1 cellular context compared by ENCODE assay signal in genomic region chr16:81446318-81447275, GRCh38.
TF ChIP-seq lines count a peak whose summit lies in the region.

No MANE protein-coding gene starts in this region.

TF ChIP-seq in HepG2, 621 proteins besides CTCF, POLR2A, EP300 and RAD21 (continued from another document and continues in another):
- peak; percentile 34; the same call in 1 of the 2 replicates for TF ChIP-seq HDAC2 (CRISPR knock-in tag; IDR thresholded peaks at IDR 0.05)
- no peak for TF ChIP-seq ZSCAN31 (CRISPR knock-in tag; IDR thresholded peaks at IDR 0.05; ENCODE audit: low read depth)
- TF ChIP-seq HIVEP1 (CRISPR knock-in tag; IDR thresholded peaks at IDR 0.05) = 0 out of 2 replicates have a peak, but pooled peaks have one; percentile 17
- TF ChIP-seq MED1 (CRISPR knock-in tag; IDR thresholded peaks at IDR 0.05) = peak; percentile 33; the same call in 1 of the 2 replicates
- TF ChIP-seq, protein P1, sequence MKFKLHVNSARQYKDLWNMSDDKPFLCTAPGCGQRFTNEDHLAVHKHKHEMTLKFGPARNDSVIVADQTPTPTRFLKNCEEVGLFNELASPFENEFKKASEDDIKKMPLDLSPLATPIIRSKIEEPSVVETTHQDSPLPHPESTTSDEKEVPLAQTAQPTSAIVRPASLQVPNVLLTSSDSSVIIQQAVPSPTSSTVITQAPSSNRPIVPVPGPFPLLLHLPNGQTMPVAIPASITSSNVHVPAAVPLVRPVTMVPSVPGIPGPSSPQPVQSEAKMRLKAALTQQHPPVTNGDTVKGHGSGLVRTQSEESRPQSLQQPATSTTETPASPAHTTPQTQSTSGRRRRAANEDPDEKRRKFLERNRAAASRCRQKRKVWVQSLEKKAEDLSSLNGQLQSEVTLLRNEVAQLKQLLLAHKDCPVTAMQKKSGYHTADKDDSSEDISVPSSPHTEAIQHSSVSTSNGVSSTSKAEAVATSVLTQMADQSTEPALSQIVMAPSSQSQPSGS (CRISPR knock-in tag; IDR thresholded peaks at IDR 0.05) = no peak; the same call in 1 of the 2 replicates
- TF ChIP-seq KMT2B (CRISPR knock-in tag; IDR thresholded peaks at IDR 0.05) = peak; percentile 17; the same call in 1 of the 2 replicates
- TF ChIP-seq GPN1 (CRISPR knock-in tag; IDR thresholded peaks at IDR 0.05; ENCODE audit: borderline replicate concordance) = no peak
- no peak for TF ChIP-seq NR0B2 (CRISPR knock-in tag; IDR thresholded peaks at IDR 0.05)
- no peak for TF ChIP-seq ZNF839 (CRISPR knock-in tag; IDR thresholded peaks at IDR 0.05; ENCODE audit: borderline replicate concordance)
- TF ChIP-seq RFXANK (CRISPR knock-in tag; IDR thresholded peaks at IDR 0.05) = no peak
- TF ChIP-seq EEA1 (CRISPR knock-in tag; IDR thresholded peaks at IDR 0.05; ENCODE audit: borderline replicate concordance) = no peak
- 0 out of 2 replicates have a peak, but pooled peaks have one; percentile 57 for TF ChIP-seq ZFP36L2 (CRISPR knock-in tag; IDR thresholded peaks at IDR 0.05)
- TF ChIP-seq KDM5B (CRISPR knock-in tag; IDR thresholded peaks at IDR 0.05; ENCODE audit: borderline replicate concordance) = peak; percentile 5; the same call in 1 of the 2 replicates
- TF ChIP-seq SMAD3 (CRISPR knock-in tag; IDR thresholded peaks at IDR 0.05) = no peak
- TF ChIP-seq ZNF614 (CRISPR knock-in tag; IDR thresholded peaks at IDR 0.05; ENCODE audit: borderline replicate concordance) = no peak
- no peak for TF ChIP-seq LCORL (IDR thresholded peaks at IDR 0.05)
- TF ChIP-seq LCORL (CRISPR knock-in tag; IDR thresholded peaks at IDR 0.05) = no peak; the same call in 1 of the 2 replicates
- TF ChIP-seq, protein P2, sequence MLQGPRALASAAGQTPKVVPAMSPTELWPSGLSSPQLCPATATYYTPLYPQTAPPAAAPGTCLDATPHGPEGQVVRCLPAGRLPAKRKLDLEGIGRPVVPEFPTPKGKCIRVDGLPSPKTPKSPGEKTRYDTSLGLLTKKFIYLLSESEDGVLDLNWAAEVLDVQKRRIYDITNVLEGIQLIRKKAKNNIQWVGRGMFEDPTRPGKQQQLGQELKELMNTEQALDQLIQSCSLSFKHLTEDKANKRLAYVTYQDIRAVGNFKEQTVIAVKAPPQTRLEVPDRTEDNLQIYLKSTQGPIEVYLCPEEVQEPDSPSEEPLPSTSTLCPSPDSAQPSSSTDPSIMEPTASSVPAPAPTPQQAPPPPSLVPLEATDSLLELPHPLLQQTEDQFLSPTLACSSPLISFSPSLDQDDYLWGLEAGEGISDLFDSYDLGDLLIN (CRISPR knock-in tag; IDR thresholded peaks at IDR 0.05; ENCODE audit: borderline replicate concordance) = no peak
- no peak for TF ChIP-seq ZNF44 (CRISPR knock-in tag; IDR thresholded peaks at IDR 0.05)
- TF ChIP-seq ARID3A (IDR thresholded peaks at IDR 0.05; ENCODE audit: low read depth, low read length) = no peak
- no peak for TF ChIP-seq SOX13 (IDR thresholded peaks at IDR 0.05)
- TF ChIP-seq SOX13 (CRISPR knock-in tag; conservative IDR thresholded peaks at IDR 0.05 in 1 of 2, IDR thresholded peaks at IDR 0.05 in 1 of 2) = no peak
- no peak for TF ChIP-seq ZNF234 (CRISPR knock-in tag; conservative IDR thresholded peaks at IDR 0.05)
- TF ChIP-seq ZBTB44 (CRISPR knock-in tag; IDR thresholded peaks at IDR 0.05) = 0 out of 2 replicates have a peak, but pooled peaks have one; percentile 29
- TF ChIP-seq, protein P3, sequence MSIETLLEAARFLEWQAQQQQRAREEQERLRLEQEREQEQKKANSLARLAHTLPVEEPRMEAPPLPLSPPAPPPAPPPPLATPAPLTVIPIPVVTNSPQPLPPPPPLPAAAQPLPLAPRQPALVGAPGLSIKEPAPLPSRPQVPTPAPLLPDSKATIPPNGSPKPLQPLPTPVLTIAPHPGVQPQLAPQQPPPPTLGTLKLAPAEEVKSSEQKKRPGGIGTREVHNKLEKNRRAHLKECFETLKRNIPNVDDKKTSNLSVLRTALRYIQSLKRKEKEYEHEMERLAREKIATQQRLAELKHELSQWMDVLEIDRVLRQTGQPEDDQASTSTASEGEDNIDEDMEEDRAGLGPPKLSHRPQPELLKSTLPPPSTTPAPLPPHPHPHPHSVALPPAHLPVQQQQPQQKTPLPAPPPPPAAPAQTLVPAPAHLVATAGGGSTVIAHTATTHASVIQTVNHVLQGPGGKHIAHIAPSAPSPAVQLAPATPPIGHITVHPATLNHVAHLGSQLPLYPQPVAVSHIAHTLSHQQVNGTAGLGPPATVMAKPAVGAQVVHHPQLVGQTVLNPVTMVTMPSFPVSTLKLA (IDR thresholded peaks at IDR 0.05) = no peak
- TF ChIP-seq ZNF260 (CRISPR knock-in tag; IDR thresholded peaks at IDR 0.05; ENCODE audit: borderline replicate concordance, low read depth) = no peak
- TF ChIP-seq, protein P4, sequence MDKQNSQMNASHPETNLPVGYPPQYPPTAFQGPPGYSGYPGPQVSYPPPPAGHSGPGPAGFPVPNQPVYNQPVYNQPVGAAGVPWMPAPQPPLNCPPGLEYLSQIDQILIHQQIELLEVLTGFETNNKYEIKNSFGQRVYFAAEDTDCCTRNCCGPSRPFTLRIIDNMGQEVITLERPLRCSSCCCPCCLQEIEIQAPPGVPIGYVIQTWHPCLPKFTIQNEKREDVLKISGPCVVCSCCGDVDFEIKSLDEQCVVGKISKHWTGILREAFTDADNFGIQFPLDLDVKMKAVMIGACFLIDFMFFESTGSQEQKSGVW (CRISPR knock-in tag; IDR thresholded peaks at IDR 0.05; ENCODE audit: borderline replicate concordance) = no peak
- TF ChIP-seq, protein P5, sequence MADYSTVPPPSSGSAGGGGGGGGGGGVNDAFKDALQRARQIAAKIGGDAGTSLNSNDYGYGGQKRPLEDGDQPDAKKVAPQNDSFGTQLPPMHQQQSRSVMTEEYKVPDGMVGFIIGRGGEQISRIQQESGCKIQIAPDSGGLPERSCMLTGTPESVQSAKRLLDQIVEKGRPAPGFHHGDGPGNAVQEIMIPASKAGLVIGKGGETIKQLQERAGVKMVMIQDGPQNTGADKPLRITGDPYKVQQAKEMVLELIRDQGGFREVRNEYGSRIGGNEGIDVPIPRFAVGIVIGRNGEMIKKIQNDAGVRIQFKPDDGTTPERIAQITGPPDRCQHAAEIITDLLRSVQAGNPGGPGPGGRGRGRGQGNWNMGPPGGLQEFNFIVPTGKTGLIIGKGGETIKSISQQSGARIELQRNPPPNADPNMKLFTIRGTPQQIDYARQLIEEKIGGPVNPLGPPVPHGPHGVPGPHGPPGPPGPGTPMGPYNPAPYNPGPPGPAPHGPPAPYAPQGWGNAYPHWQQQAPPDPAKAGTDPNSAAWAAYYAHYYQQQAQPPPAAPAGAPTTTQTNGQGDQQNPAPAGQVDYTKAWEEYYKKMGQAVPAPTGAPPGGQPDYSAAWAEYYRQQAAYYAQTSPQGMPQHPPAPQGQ (CRISPR knock-in tag; IDR thresholded peaks at IDR 0.05; ENCODE audit: borderline replicate concordance) = no peak
- TF ChIP-seq HNRNPUL1 (IDR thresholded peaks at IDR 0.05; ENCODE audit: low read depth, low read length) = no peak
- TF ChIP-seq CC2D1A (CRISPR knock-in tag; IDR thresholded peaks at IDR 0.05) = no peak
- TF ChIP-seq PTBP1 (IDR thresholded peaks at IDR 0.05; ENCODE audit: low read depth, low read length, poor library complexity, severe bottlenecking) = no peak
- no peak for TF ChIP-seq ZNF616 (CRISPR knock-in tag; IDR thresholded peaks at IDR 0.05; ENCODE audit: low read depth)
- no peak for TF ChIP-seq MZF1 (CRISPR knock-in tag; IDR thresholded peaks at IDR 0.05; ENCODE audit: borderline replicate concordance)
- 0 out of 2 replicates have a peak, but pooled peaks have one; percentile 22 for TF ChIP-seq BRD4 (CRISPR knock-in tag; IDR thresholded peaks at IDR 0.05)
- no peak; the same call in 1 of the 2 replicates for TF ChIP-seq AKAP8 (CRISPR knock-in tag; IDR thresholded peaks at IDR 0.05)
- peak; percentile 41 for TF ChIP-seq SRSF1 (optimal IDR thresholded peaks at IDR 0.05; ENCODE audit: low read depth, low read length)
- no peak for TF ChIP-seq ETV6 (CRISPR knock-in tag; conservative IDR thresholded peaks at IDR 0.05)
- 0 out of 2 replicates have a peak, but pooled peaks have one; percentile 48 for TF ChIP-seq ZC3H13 (CRISPR knock-in tag; IDR thresholded peaks at IDR 0.05)
- no peak; the same call in 1 of the 2 replicates for TF ChIP-seq KDM2A (CRISPR knock-in tag; IDR thresholded peaks at IDR 0.05; ENCODE audit: borderline replicate concordance, low read depth)
- TF ChIP-seq TOPORS (CRISPR knock-in tag; IDR thresholded peaks at IDR 0.05) = no peak
- TF ChIP-seq KDM3A (CRISPR knock-in tag; IDR thresholded peaks at IDR 0.05; ENCODE audit: low read depth) = no peak
- no peak for TF ChIP-seq ZNF510 (CRISPR knock-in tag; IDR thresholded peaks at IDR 0.05; ENCODE audit: low read depth)
- TF ChIP-seq NR1H2 (CRISPR knock-in tag; IDR thresholded peaks at IDR 0.05; ENCODE audit: borderline replicate concordance, low read depth) = 0 out of 2 replicates have a peak, but pooled peaks have one; percentile 31
- TF ChIP-seq, protein P6, sequence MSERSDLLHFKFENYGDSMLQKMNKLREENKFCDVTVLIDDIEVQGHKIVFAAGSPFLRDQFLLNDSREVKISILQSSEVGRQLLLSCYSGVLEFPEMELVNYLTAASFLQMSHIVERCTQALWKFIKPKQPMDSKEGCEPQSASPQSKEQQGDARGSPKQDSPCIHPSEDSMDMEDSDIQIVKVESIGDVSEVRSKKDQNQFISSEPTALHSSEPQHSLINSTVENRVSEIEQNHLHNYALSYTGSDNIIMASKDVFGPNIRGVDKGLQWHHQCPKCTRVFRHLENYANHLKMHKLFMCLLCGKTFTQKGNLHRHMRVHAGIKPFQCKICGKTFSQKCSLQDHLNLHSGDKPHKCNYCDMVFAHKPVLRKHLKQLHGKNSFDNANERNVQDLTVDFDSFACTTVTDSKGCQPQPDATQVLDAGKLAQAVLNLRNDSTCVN (CRISPR knock-in tag; IDR thresholded peaks at IDR 0.05; ENCODE audit: borderline replicate concordance) = no peak
- TF ChIP-seq, protein P7, sequence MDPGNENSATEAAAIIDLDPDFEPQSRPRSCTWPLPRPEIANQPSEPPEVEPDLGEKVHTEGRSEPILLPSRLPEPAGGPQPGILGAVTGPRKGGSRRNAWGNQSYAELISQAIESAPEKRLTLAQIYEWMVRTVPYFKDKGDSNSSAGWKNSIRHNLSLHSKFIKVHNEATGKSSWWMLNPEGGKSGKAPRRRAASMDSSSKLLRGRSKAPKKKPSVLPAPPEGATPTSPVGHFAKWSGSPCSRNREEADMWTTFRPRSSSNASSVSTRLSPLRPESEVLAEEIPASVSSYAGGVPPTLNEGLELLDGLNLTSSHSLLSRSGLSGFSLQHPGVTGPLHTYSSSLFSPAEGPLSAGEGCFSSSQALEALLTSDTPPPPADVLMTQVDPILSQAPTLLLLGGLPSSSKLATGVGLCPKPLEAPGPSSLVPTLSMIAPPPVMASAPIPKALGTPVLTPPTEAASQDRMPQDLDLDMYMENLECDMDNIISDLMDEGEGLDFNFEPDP (CRISPR knock-in tag; conservative IDR thresholded peaks at IDR 0.05) = no peak
- no peak; the same call in 1 of the 2 replicates for TF ChIP-seq ZBTB46 (CRISPR knock-in tag; IDR thresholded peaks at IDR 0.05; ENCODE audit: borderline replicate concordance)
- no peak for TF ChIP-seq SUZ12 (IDR thresholded peaks at IDR 0.05; ENCODE audit: low read depth, low read length)
- no peak for TF ChIP-seq ZNF205 (CRISPR knock-in tag; IDR thresholded peaks at IDR 0.05)
- no peak for TF ChIP-seq HMGA1 (CRISPR knock-in tag; conservative IDR thresholded peaks at IDR 0.05)
- no peak for TF ChIP-seq SRF (IDR thresholded peaks at IDR 0.05; ENCODE audit: low read depth, low read length)
- TF ChIP-seq ZSCAN21 (CRISPR knock-in tag; IDR thresholded peaks at IDR 0.05; ENCODE audit: borderline replicate concordance) = no peak
- TF ChIP-seq GATAD1 (CRISPR knock-in tag; IDR thresholded peaks at IDR 0.05) = 0 out of 2 replicates have a peak, but pooled peaks have one; percentile 28
- TF ChIP-seq ZMYM4 (CRISPR knock-in tag; IDR thresholded peaks at IDR 0.05) = 0 out of 2 replicates have a peak, but pooled peaks have one; percentile 11
- TF ChIP-seq ZNF441 (CRISPR knock-in tag; IDR thresholded peaks at IDR 0.05; ENCODE audit: borderline replicate concordance) = peak; percentile 57; the same call in 1 of the 2 replicates
- TF ChIP-seq DNMT3B (CRISPR knock-in tag; conservative IDR thresholded peaks at IDR 0.05) = peak; percentile 65; the same call in 1 of the 2 replicates
- no peak; the same call in none of the 2 replicates for TF ChIP-seq KLF11 (CRISPR knock-in tag; IDR thresholded peaks at IDR 0.05)
